Comparison of ENCODE assay signal across 27 cellular contexts in the genomic region with DNA sequence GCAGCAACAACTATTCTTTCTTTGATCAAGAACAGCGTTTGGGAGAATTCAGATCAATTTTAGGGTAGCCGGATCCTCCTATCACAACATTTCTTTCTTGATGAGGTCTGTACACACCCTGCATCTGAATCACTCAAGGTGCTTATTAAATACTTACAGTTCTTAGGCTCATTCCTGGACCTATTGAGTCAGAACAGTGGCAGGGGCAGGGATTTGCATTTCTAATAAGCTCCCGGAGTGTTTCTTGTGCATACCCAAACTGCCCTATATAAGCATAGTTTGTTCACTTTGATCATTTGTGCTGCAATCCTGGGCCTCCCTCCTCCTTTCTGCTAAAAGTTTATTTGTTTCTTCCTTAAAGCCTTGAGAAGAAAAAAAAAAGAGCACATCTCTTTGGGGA.
"Had no signal": no experiment of that assay in that cellular context is flagged by ENCODE, and none has a peak within 500 bp of the region (broad histone marks: within the 10 kb centered on the region; RNA-seq: fewer than 3 reads in every experiment).

No MANE protein-coding gene starts in this region.

- H3K27me3 ChIP-seq: adrenal gland, breast epithelium, MG63 had no signal

- H3K27ac ChIP-seq: adrenal gland, breast epithelium, KMS-11 had no signal

- H3K9me3 ChIP-seq: adrenal gland, breast epithelium, MG63, SK-N-SH had no signal

- H3K36me3 ChIP-seq: adrenal gland, breast epithelium, MG63 had no signal

- H3K9ac ChIP-seq: KMS-11, SK-N-SH had no signal

- DNase-seq: activated CD4-positive, alpha-beta T cell treated with anti-CD3 and anti-CD28 coated beads for 4 hours; activated CD8-positive, alpha-beta memory T cell treated with anti-CD3 and anti-CD28 coated beads, Interleukin-2, amount 50 U/mL, for 4 hours; activated CD8-positive, alpha-beta T cell treated with anti-CD3 and anti-CD28 coated beads for 36 hours; activated naive CD4-positive, alpha-beta T cell treated with anti-CD3 and anti-CD28 coated beads, Interleukin-2, amount 50 U/mL, for 16 hours; activated naive CD8-positive, alpha-beta T cell treated with anti-CD3 and anti-CD28 coated beads, Interleukin-2, amount 10 ng/mL, durations not matched to agents 7 days and 5 days; activated T-cell treated with anti-CD3 and anti-CD28 coated beads, Interleukin-2, amount 50 U/mL, for 1 hour; adrenal gland; anterior cingulate cortex; central memory CD4-positive, alpha-beta T cell; MG63; MV-4-11; NCI-H1092 treated with DMSO at 0.1 percent for 48 hours; NCI-H1436; NCI-H1694 treated with DMSO at 0.1 percent for 48 hours; NCI-H2081; NCI-H2171; NCI-H226; NK-92 treated with Interleukin-12 subunit alpha and Interleukin-12 subunit beta, amount 100 ng/mL, for 24 hours; OCI-M1; RPMI8226; SK-N-SH; SW 1271 had no signal

- H3K4me3 ChIP-seq: adrenal gland, breast epithelium, MG63 had no signal

- ATAC-seq: activated CD4-positive, CD25-positive, alpha-beta regulatory T cell treated with anti-CD3 and anti-CD28 coated beads, Interleukin-2, amount 50 U/mL, for 24 hours; activated CD8-positive, alpha-beta T cell treated with anti-CD3 and anti-CD28 coated beads for 36 hours; Panc1; Right ventricle myocardium inferior had no signal

- H3K4me1 ChIP-seq: adrenal gland, breast epithelium had no signal
